21 cellular contexts compared by ENCODE assay signal in the genomic region with DNA sequence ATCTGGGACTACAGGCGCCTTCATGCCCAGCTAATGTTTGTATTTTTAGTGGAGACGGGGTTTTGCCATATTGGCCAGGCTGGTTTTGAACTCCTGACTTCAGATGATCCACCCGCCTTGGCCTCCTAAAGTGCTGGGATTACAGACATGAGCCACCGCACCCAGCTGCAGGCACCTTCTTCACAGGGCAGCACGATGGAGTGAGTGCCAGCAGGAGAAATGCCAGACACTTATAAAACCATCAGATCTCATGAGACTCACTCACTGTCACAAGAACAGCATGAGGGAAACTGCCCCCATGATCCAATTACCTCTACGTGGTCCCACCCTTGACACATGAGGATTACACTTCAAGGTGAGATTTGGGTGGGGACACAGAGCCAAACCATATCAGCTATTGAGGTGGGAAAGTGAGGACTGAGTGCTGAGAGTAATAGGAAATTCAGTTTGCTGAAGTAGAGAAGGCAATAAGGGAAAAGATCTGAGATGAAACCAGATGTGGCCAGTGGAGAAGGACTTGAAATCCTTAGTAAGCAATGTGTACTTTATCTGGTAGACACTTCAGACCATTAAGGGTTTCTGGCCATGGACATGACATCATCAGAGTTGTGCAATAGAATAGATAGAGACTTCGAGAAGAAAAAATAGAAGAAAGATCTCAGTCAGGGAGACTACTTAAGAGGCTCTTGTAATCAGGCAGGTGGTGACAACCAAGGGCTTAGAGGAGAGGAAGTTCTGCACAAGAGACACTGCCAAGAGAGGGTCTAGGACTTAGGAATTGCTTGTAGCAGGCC. TPM values are rescaled to one million over a fixed set of nuclear protein-coding genes. Genes with fewer than 3 reads are reported as not detected.
"Had no signal": no experiment of that assay in that cellular context is flagged by ENCODE, and none has a peak within 500 bp of the region (broad histone marks: within the 10 kb centered on the region; RNA-seq: fewer than 3 reads in every experiment).

No MANE protein-coding gene starts in this region.

- H3K36me3 Mint-ChIP-seq: activated CD4-positive, alpha-beta memory T cell treated with anti-CD3 and anti-CD28 coated beads for 36 hours; activated naive CD4-positive, alpha-beta T cell treated with anti-CD3 and anti-CD28 coated beads, Interleukin-2, amount 50 U/mL, for 72 hours; naive B cell; type B pancreatic cell had no signal

- H3K27ac Mint-ChIP-seq: activated CD4-positive, alpha-beta memory T cell treated with anti-CD3 and anti-CD28 coated beads for 36 hours; activated CD4-positive, alpha-beta T cell treated with anti-CD3 and anti-CD28 coated beads for 36 hours; activated naive CD4-positive, alpha-beta T cell treated with anti-CD3 and anti-CD28 coated beads, Interleukin-2, amount 50 U/mL, for 72 hours; activated T-cell treated with anti-CD3 and anti-CD28 coated beads, Interleukin-2, amount 50 U/mL, for 24 hours; effector memory CD8-positive, alpha-beta T cell; naive B cell; type B pancreatic cell had no signal

- H3K9me3 Mint-ChIP-seq: activated CD4-positive, alpha-beta memory T cell treated with anti-CD3 and anti-CD28 coated beads for 36 hours; activated naive CD4-positive, alpha-beta T cell treated with anti-CD3 and anti-CD28 coated beads, Interleukin-2, amount 50 U/mL, for 72 hours; activated T-cell treated with anti-CD3 and anti-CD28 coated beads, Interleukin-2, amount 50 U/mL, for 24 hours; type B pancreatic cell had no signal

- H3K27me3 ChIP-seq: brain microvascular endothelial cell, gastrocnemius medialis, heart right ventricle had no signal

- H3K27me3 Mint-ChIP-seq: activated T-cell treated with anti-CD3 and anti-CD28 coated beads, Interleukin-2, amount 50 U/mL, for 24 hours had no signal

- H3K4me3 ChIP-seq: gastrocnemius medialis, heart right ventricle had no signal

- H3K9me3 ChIP-seq: gastrocnemius medialis, heart right ventricle had no signal

- H3K27ac ChIP-seq: brain microvascular endothelial cell, epithelial cell of prostate, gastrocnemius medialis, heart right ventricle, WERI-Rb-1 had no signal

- H3K36me3 ChIP-seq: brain microvascular endothelial cell, gastrocnemius medialis, heart right ventricle, WERI-Rb-1 had no signal

- H3K4me3 Mint-ChIP-seq: activated CD4-positive, alpha-beta memory T cell treated with anti-CD3 and anti-CD28 coated beads for 36 hours; activated CD4-positive, alpha-beta T cell treated with anti-CD3 and anti-CD28 coated beads for 36 hours; activated T-cell treated with anti-CD3 and anti-CD28 coated beads, Interleukin-2, amount 50 U/mL, for 24 hours; effector memory CD8-positive, alpha-beta T cell; naive B cell; type B pancreatic cell had no signal

- H3K4me1 Mint-ChIP-seq: activated CD4-positive, alpha-beta T cell treated with anti-CD3 and anti-CD28 coated beads for 36 hours; naive B cell had no signal

- ATAC-seq: activated CD4-positive, alpha-beta T cell treated with anti-CD3 and anti-CD28 coated beads for 36 hours; activated naive CD4-positive, alpha-beta T cell treated with anti-CD3 and anti-CD28 coated beads, Interleukin-2, amount 50 U/mL, for 72 hours; effector memory CD8-positive, alpha-beta T cell; gastrocnemius medialis; left colon; stimulated activated naive CD8-positive, alpha-beta T cell treated with anti-CD3 and anti-CD28 coated beads, Interleukin-15, Interleukin-2, amounts not matched to agents 100 U/mL and 50 U/mL, for 24 hours had no signal

- H3K4me1 ChIP-seq: gastrocnemius medialis, heart right ventricle had no signal

- DNase-seq: activated CD4-positive, alpha-beta memory T cell treated with anti-CD3 and anti-CD28 coated beads for 36 hours; activated CD4-positive, alpha-beta T cell treated with anti-CD3 and anti-CD28 coated beads for 36 hours; activated gamma-delta T cell; activated T-cell treated with anti-CD3 and anti-CD28 coated beads, Interleukin-2, amount 50 U/mL, for 24 hours; amniotic stem cell; brain microvascular endothelial cell; dermis blood vessel endothelial cell; effector memory CD8-positive, alpha-beta T cell; gastrocnemius medialis; heart right ventricle; left colon; naive B cell; small intestine; stimulated activated naive CD8-positive, alpha-beta T cell treated with anti-CD3 and anti-CD28 coated beads, Interleukin-15, Interleukin-2, amounts not matched to agents 100 U/mL and 50 U/mL, for 24 hours; WERI-Rb-1 had no signal

RNA-seq across cellular contexts. Expression of a gene that starts 18.1 kb away (rescaled TPM):
- total RNA-seq: activated CD4-positive, alpha-beta memory T cell treated with anti-CD3 and anti-CD28 coated beads for 36 hours; activated CD4-positive, alpha-beta T cell treated with anti-CD3 and anti-CD28 coated beads for 36 hours; activated naive CD4-positive, alpha-beta T cell treated with anti-CD3 and anti-CD28 coated beads, Interleukin-2, amount 50 U/mL, for 72 hours; dermis blood vessel endothelial cell; gastrocnemius medialis; heart right ventricle; left colon; mononuclear cell; posterior vena cava; T-helper 1 cell treated with Interleukin-12 subunit alpha and Interleukin-12 subunit beta and Interleukin-4 antibody, amounts not matched to agents 30 ng/mL and 1 ng/mL, for 36 hours had no signal
- polyA plus RNA-seq: small intestine had no signal
